8 cellular contexts compared by ENCODE assay signal in genomic region chr3:170007031-170007663, GRCh38. TPM values are rescaled to one million over a fixed set of nuclear protein-coding genes. Genes with fewer than 3 reads are reported as not detected.
DNase-seq lines count a peak whose midpoint lies in the region; ATAC-seq and TF ChIP-seq lines count a peak whose summit lies in the region.

No MANE protein-coding gene starts in this region.

- H3K27me3 Mint-ChIP-seq in endothelial cell (ENCODE audit: unreplicated experiment), result no peaks in the 10 kb centered on the region

- POLR2A ChIA-PET in HEK293T (lab: Yijun Ruan, JAX), result interaction anchor here (0.6 kb wide), 1 partner anchor 796 kb away, joined by 3 read pairs; no protein-coding TSS in a partner anchor

- H3K9me3 Mint-ChIP-seq in endothelial cell (ENCODE audit: unreplicated experiment), result no peaks in the 10 kb centered on the region

- no peak overlapping the region for H3K4me3 Mint-ChIP-seq in endothelial cell (ENCODE audit: unreplicated experiment)

- DNase-seq in AG08395 (ENCODE audit: low spot score), result peak; percentile 33
- peak; percentile 97 for DNase-seq in SKM-1 treated with dmso at 0.1 percent for 144 hours (lab: John Stamatoyannopoulos, UW; ENCODE audit: unreplicated experiment)
- no peak for DNase-seq in NCI-H524 treated with DMSO at 0.1 percent for 48 hours (lab: John Stamatoyannopoulos, UW)
- no peak for DNase-seq in endothelial cell (ENCODE audit: low spot score)
- no peak for DNase-seq in HEK293T (ENCODE audit: extremely low spot score)

- H3K27ac Mint-ChIP-seq in endothelial cell (ENCODE audit: unreplicated experiment), result no peak overlapping the region

- H3K4me1 Mint-ChIP-seq in endothelial cell (ENCODE audit: unreplicated experiment), result peaks cover 46% of the 10 kb centered on the region

- CTCF ChIA-PET in HEK293T (lab: Yijun Ruan, JAX), result interaction anchor here (0.6 to 0.7 kb wide), 2 partner anchors 13 to 32 kb away, joined by 3 to 4 read pairs; no protein-coding TSS in a partner anchor

- no peaks in the 10 kb centered on the region for H3K36me3 Mint-ChIP-seq in endothelial cell (ENCODE audit: low read depth, unreplicated experiment)

- ATAC-seq in GM18868 (IDR thresholded peaks at IDR 0.05; ENCODE audit: unreplicated experiment) (peak; percentile 82), HG03060 (IDR thresholded peaks at IDR 0.05; ENCODE audit: low read depth, unreplicated experiment) (peak; percentile 63), esophagus mucosa (peak; percentile 33)

- TF ChIP-seq CTCF in endothelial cell (IDR thresholded peaks at IDR 0.05; ENCODE audit: unreplicated experiment), result no peak

TF ChIP-seq in HEK293T, 16 proteins besides CTCF, POLR2A, EP300 and RAD21:
- TF ChIP-seq FOXK2 (IDR thresholded peaks at IDR 0.05) (no peak), FOXA1 (IDR thresholded peaks at IDR 0.05) (no peak), ELF4 (IDR thresholded peaks at IDR 0.05) (no peak), ARNT (IDR thresholded peaks at IDR 0.05) (no peak), LEF1 (IDR thresholded peaks at IDR 0.05; ENCODE audit: borderline replicate concordance) (no peak), HDGF (IDR thresholded peaks at IDR 0.05; ENCODE audit: borderline replicate concordance) (no peak), ZNF384 (IDR thresholded peaks at IDR 0.05) (no peak), FOXM1 (IDR thresholded peaks at IDR 0.05; ENCODE audit: borderline replicate concordance) (no peak), NFRKB (IDR thresholded peaks at IDR 0.05) (no peak), SP1 (IDR thresholded peaks at IDR 0.05) (no peak), PKNOX1 (IDR thresholded peaks at IDR 0.05) (no peak), SUZ12 (IDR thresholded peaks at IDR 0.05) (no peak), BHLHE40 (IDR thresholded peaks at IDR 0.05; ENCODE audit: borderline replicate concordance) (no peak), TARDBP (IDR thresholded peaks at IDR 0.05) (no peak), CTBP1 (IDR thresholded peaks at IDR 0.05; ENCODE audit: borderline replicate concordance) (no peak), L3MBTL2 (conservative IDR thresholded peaks at IDR 0.05) (no peak)

RNA-seq across cellular contexts. Expression of gene GPR160, which starts 30.6 kb away (rescaled TPM):
- total RNA-seq in esophagus mucosa (1.4 TPM), endothelial cell (ENCODE audit: unreplicated experiment) (14.6 TPM)

RNA-seq across cellular contexts. Expression of gene SEC62, which starts 40.5 kb away (rescaled TPM):
- total RNA-seq in esophagus mucosa (37.0 TPM), endothelial cell (ENCODE audit: unreplicated experiment) (89.3 TPM)

Comparison
In these comparisons a context has a peak if more than half of its experiments do, and no peak if none do; other contexts are left out.
1. DNase-seq: peak in AG08395 (single experiment) and SKM-1 treated with dmso at 0.1 percent for 144 hours (single experiment); none in NCI-H524 treated with DMSO at 0.1 percent for 48 hours (single experiment), endothelial cell (single experiment) and HEK293T (single experiment).
2. Peak in every context shown above with its lines, with median percentiles within 50 percentile points of each other: ATAC-seq.